Comparison of ENCODE assay signal across 26 cellular contexts in the genomic region with DNA sequence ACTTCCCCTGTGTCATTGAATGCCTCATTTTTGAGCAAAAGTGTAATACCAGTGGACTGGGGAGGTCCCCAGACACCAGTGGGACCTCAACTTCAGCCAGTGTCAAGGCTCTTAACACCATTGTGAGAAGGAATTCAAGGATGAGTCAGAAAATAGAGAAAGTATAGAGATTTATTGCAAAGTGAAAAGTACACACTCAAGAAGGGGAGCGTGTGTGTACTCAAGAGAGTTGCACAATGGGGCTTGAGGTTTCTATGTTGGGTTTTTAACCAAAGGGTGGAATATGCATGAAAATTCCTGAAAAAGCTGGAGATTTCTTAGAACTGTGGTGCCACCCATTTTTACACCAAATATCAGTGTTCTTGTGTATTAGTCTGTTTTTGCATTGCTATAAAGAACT.
"Had no signal": no experiment of that assay in that cellular context is flagged by ENCODE, and none has a peak within 500 bp of the region (broad histone marks: within the 10 kb centered on the region; RNA-seq: fewer than 3 reads in every experiment).

No MANE protein-coding gene starts in this region.

- H3K36me3 Mint-ChIP-seq: activated naive CD4-positive, alpha-beta T cell treated with anti-CD3 and anti-CD28 coated beads, Interleukin-2, amount 50 U/mL, for 24 hours; naive thymus-derived CD8-positive, alpha-beta T cell; stimulated activated effector memory CD8-positive, alpha-beta T cell treated with anti-CD3 and anti-CD28 coated beads, Interleukin-12 subunit alpha, Interleukin-12 subunit beta, amount 100 ng/mL, for 72 hours had no signal

- H3K4me1 Mint-ChIP-seq: activated naive CD4-positive, alpha-beta T cell treated with anti-CD3 and anti-CD28 coated beads, Interleukin-2, amount 50 U/mL, for 24 hours; central memory CD8-positive, alpha-beta T cell; naive thymus-derived CD8-positive, alpha-beta T cell; stimulated activated effector memory CD8-positive, alpha-beta T cell treated with anti-CD3 and anti-CD28 coated beads, Interleukin-12 subunit alpha, Interleukin-12 subunit beta, amount 100 ng/mL, for 72 hours had no signal

- H3K27ac ChIP-seq: colonic mucosa, dorsolateral prefrontal cortex, esophagus muscularis mucosa, gastroesophageal sphincter, prostate gland, stomach, suprapubic skin, transverse colon, VCaP had no signal

- H3K36me3 ChIP-seq: brain microvascular endothelial cell, colonic mucosa, esophagus muscularis mucosa, gastroesophageal sphincter, heart left ventricle, prostate gland, stomach, suprapubic skin, transverse colon had no signal

- H3K27me3 ChIP-seq: brain microvascular endothelial cell, colonic mucosa, esophagus muscularis mucosa, gastroesophageal sphincter, heart left ventricle, stomach, suprapubic skin, transverse colon had no signal

- DNase-seq: activated CD4-positive, alpha-beta T cell treated with anti-CD3 and anti-CD28 coated beads for 1 hour; activated CD4-positive, alpha-beta T cell treated with anti-CD3 and anti-CD28 coated beads, Interleukin-2, amount 50 U/mL, for 1 hour; activated CD8-positive, alpha-beta T cell treated with anti-CD3 and anti-CD28 coated beads, Interleukin-2, amount 10 ng/mL, durations not matched to agents 7 days and 5 days; activated gamma-delta T cell; brain microvascular endothelial cell; colonic mucosa; effector memory CD8-positive, alpha-beta T cell; heart left ventricle; left colon; naive thymus-derived CD8-positive, alpha-beta T cell; right cardiac atrium; stimulated activated CD4-positive, alpha-beta T cell treated with anti-CD3 and anti-CD28 coated beads, Interleukin-1b, Interleukin-23, amount 100 ng/mL, for 48 hours; stomach; transverse colon had no signal

- H3K27me3 Mint-ChIP-seq: central memory CD8-positive, alpha-beta T cell had no signal

- H3K4me3 Mint-ChIP-seq: activated CD8-positive, alpha-beta T cell treated with anti-CD3 and anti-CD28 coated beads, Interleukin-2, amount 10 ng/mL, durations not matched to agents 7 days and 5 days; activated naive CD4-positive, alpha-beta T cell treated with anti-CD3 and anti-CD28 coated beads, Interleukin-2, amount 50 U/mL, for 24 hours; activated T-helper 1 cell treated with anti-CD3 and anti-CD28 coated beads, Interleukin-12 subunit alpha, Interleukin-12 subunit beta, Interleukin-2, Interleukin-4 antibody, amounts not matched to agents 30 ng/mL and 10 ng/mL and 1 ng/mL, durations not matched to agents 14 hours and 24 hours and 36 hours; central memory CD8-positive, alpha-beta T cell; effector memory CD8-positive, alpha-beta T cell; naive thymus-derived CD8-positive, alpha-beta T cell; stimulated activated effector memory CD8-positive, alpha-beta T cell treated with anti-CD3 and anti-CD28 coated beads, Interleukin-12 subunit alpha, Interleukin-12 subunit beta, amount 100 ng/mL, for 72 hours had no signal

- H3K9me3 ChIP-seq: colonic mucosa, esophagus muscularis mucosa, gastroesophageal sphincter, prostate gland, stomach, suprapubic skin, transverse colon had no signal

- FAIRE-seq: keratinocyte had no signal

- H3K4me1 ChIP-seq: colonic mucosa, gastroesophageal sphincter, prostate gland, stomach, suprapubic skin, transverse colon had no signal

- H3K27ac Mint-ChIP-seq: activated CD8-positive, alpha-beta T cell treated with anti-CD3 and anti-CD28 coated beads, Interleukin-2, amount 10 ng/mL, durations not matched to agents 7 days and 5 days; activated naive CD4-positive, alpha-beta T cell treated with anti-CD3 and anti-CD28 coated beads, Interleukin-2, amount 50 U/mL, for 24 hours; activated T-helper 1 cell treated with anti-CD3 and anti-CD28 coated beads, Interleukin-12 subunit alpha, Interleukin-12 subunit beta, Interleukin-2, Interleukin-4 antibody, amounts not matched to agents 30 ng/mL and 10 ng/mL and 1 ng/mL, durations not matched to agents 14 hours and 24 hours and 36 hours; effector memory CD8-positive, alpha-beta T cell; naive thymus-derived CD8-positive, alpha-beta T cell; stimulated activated effector memory CD8-positive, alpha-beta T cell treated with anti-CD3 and anti-CD28 coated beads, Interleukin-12 subunit alpha, Interleukin-12 subunit beta, amount 100 ng/mL, for 72 hours had no signal

- H3K4me3 ChIP-seq: colonic mucosa, dorsolateral prefrontal cortex, esophagus muscularis mucosa, gastroesophageal sphincter, heart left ventricle, lung, prostate gland, stomach, suprapubic skin, transverse colon had no signal

- H3K9me3 Mint-ChIP-seq: activated naive CD4-positive, alpha-beta T cell treated with anti-CD3 and anti-CD28 coated beads, Interleukin-2, amount 50 U/mL, for 24 hours; activated T-helper 1 cell treated with anti-CD3 and anti-CD28 coated beads, Interleukin-12 subunit alpha, Interleukin-12 subunit beta, Interleukin-2, Interleukin-4 antibody, amounts not matched to agents 30 ng/mL and 10 ng/mL and 1 ng/mL, durations not matched to agents 14 hours and 24 hours and 36 hours; central memory CD8-positive, alpha-beta T cell; stimulated activated effector memory CD8-positive, alpha-beta T cell treated with anti-CD3 and anti-CD28 coated beads, Interleukin-12 subunit alpha, Interleukin-12 subunit beta, amount 100 ng/mL, for 72 hours had no signal
